20 cellular contexts compared by ENCODE assay signal in genomic region chr13:72805663-72806341, GRCh38.
DNase-seq lines count a peak whose midpoint lies in the region; ATAC-seq and TF ChIP-seq lines count a peak whose summit lies in the region.
"Had no signal": no experiment of that assay in that cellular context is flagged by ENCODE, and none has a peak within 500 bp of the region (broad histone marks: within the 10 kb centered on the region; RNA-seq: fewer than 3 reads in every experiment).

No MANE protein-coding gene starts in this region.

- DNase-seq in AML-193 (lab: John Stamatoyannopoulos, UW) (peak; percentile 83 to 86), NB4 (ENCODE audit: low read depth) (peak; percentile 83), SIG-M5 (lab: John Stamatoyannopoulos, UW) (peak; percentile 59), fibroblast of gingiva (ENCODE audit: low read depth) (peak; percentile 12), C1 segment of cervical spinal cord (lab: John Stamatoyannopoulos, UW) (no peak), NCI-H524 treated with DMSO at 0.1 percent for 48 hours (lab: John Stamatoyannopoulos, UW) (no peak)
- no peak for DNase-seq in NK-92 treated with Interleukin-12 subunit alpha and Interleukin-12 subunit beta, amount 100 ng/mL, for 24 hours (lab: John Stamatoyannopoulos, UW)
- DNase-seq: activated T-cell treated with anti-CD3 and anti-CD28 coated beads, Interleukin-2, amount 50 U/mL, for 4 hours; immature natural killer cell; NCI-H187 treated with DMSO at 0.1 percent for 48 hours; NCI-H446 treated with DMSO at 0.1 percent for 48 hours; nephron progenitor cell; posterior cingulate gyrus; right lobe of liver; stimulated activated CD8-positive, alpha-beta memory T cell treated with anti-CD3 and anti-CD28 coated beads, Interleukin-4, amount 100 ng/mL, for 48 hours; upper lobe of left lung had no signal

- no peak for TF ChIP-seq POLR2A in NB4 (IDR thresholded peaks at IDR 0.05; ENCODE audit: extremely low read depth, insufficient read length)

- no peak overlapping the region for H3K4me3 ChIP-seq in NB4 (ENCODE audit: low read depth, low read length)
- H3K4me3 ChIP-seq: ascending aorta, GM23338, hepatocyte, right lobe of liver, upper lobe of left lung had no signal

- TF ChIP-seq CTCF in NB4 (IDR thresholded peaks at IDR 0.05; ENCODE audit: low read depth, low read length), result no peak

- no peak for ATAC-seq in HG03442 (IDR thresholded peaks at IDR 0.05; ENCODE audit: unreplicated experiment)
- ATAC-seq: activated T-cell treated with anti-CD3 and anti-CD28 coated beads, Interleukin-2, amount 50 U/mL, for 4 hours; GM23338 had no signal

Comparison
In these comparisons a context has a peak if more than half of its experiments do, and no peak if none do; other contexts are left out.
1. DNase-seq: peak in AML-193 (2 of 2), NB4 (single experiment), SIG-M5 (single experiment) and fibroblast of gingiva (single experiment); none in NK-92 treated with Interleukin-12 subunit alpha and Interleukin-12 subunit beta, amount 100 ng/mL, for 24 hours (single experiment), C1 segment of cervical spinal cord (0 of 14) and NCI-H524 treated with DMSO at 0.1 percent for 48 hours (single experiment).